10 cellular contexts compared by ENCODE assay signal in genomic region chr5:73312146-73312871, GRCh38.
A peak's percentile ranks its signal among the peaks of the same experiment; 100 is the strongest.
DNase-seq lines count a peak whose midpoint lies in the region; ATAC-seq, FAIRE-seq and TF ChIP-seq lines count a peak whose summit lies in the region.
"Had no signal": no experiment of that assay in that cellular context is flagged by ENCODE, and none has a peak within 500 bp of the region (broad histone marks: within the 10 kb centered on the region; RNA-seq: fewer than 3 reads in every experiment).

No MANE protein-coding gene starts in this region.

- no peak for ATAC-seq in HG03520 (IDR thresholded peaks at IDR 0.05; ENCODE audit: unreplicated experiment)

- no peak overlapping the region for H4K8ac ChIP-seq in mesendoderm (ENCODE audit: low read depth, low read length)

- H2AFZ ChIP-seq in astrocyte (ENCODE audit: low read depth, low read length) = no peak overlapping the region

- peak in 3 of 5 donors; percentile 8 to 66 (median 31) for DNase-seq in CD8-positive, alpha-beta memory T cell
- peak; percentile 51 for DNase-seq in Kasumi-1 (lab: John Stamatoyannopoulos, UW)
- DNase-seq in astrocyte (ENCODE audit: low read depth) = peak; percentile 100
- peak; percentile 90 for DNase-seq in mesendoderm
- no peak for DNase-seq in NCI-H1092 treated with DMSO at 0.1 percent for 48 hours (lab: John Stamatoyannopoulos, UW)
- no peak for DNase-seq in HuH-7.5 (ENCODE audit: low spot score)
- DNase-seq in DMS53 treated with DMSO at 0.1 percent for 48 hours (lab: John Stamatoyannopoulos, UW; ENCODE audit: unreplicated experiment) = no peak

- H3K4me1 ChIP-seq in CD8-positive, alpha-beta memory T cell (ENCODE audit: insufficient read depth, low read length) = no peaks in the 10 kb centered on the region
- H3K4me1 ChIP-seq in astrocyte (ENCODE audit: insufficient read depth, low read length) (peaks cover 34% of the 10 kb centered on the region), mesendoderm (ENCODE audit: control insufficient read depth, low read depth, low read length) (no peaks in the 10 kb centered on the region)

- no CpG with 5 or more reads among the region's 13 CpGs for WGBS in mesendoderm (ENCODE audit: extremely low coverage, insufficient coverage, low lambda C conversion rate)

- H3K4me1 Mint-ChIP-seq in CD8-positive, alpha-beta memory T cell = peaks cover 10 to 20% (median 17%) of the 10 kb centered on the region in 3 donors
- peaks cover 12% of the 10 kb centered on the region for H3K4me1 Mint-ChIP-seq in astrocyte (ENCODE audit: low read depth, unreplicated experiment)

- TF ChIP-seq CTCF in astrocyte (IDR thresholded peaks at IDR 0.05; ENCODE audit: insufficient read depth, low read depth, low read length) = peak; percentile 74

- H3K18ac ChIP-seq in mesendoderm (ENCODE audit: low read length) = no peak overlapping the region

- H3K9ac ChIP-seq in astrocyte (ENCODE audit: low read length) = peak overlapping the region; percentile 78
- no peak overlapping the region for H3K9ac ChIP-seq in mesendoderm (ENCODE audit: low read length)

- CTCF ChIA-PET in CD8-positive, alpha-beta memory T cell (lab: Charles Lee) = interaction anchor here (0.7 to 3.8 kb wide), 3 partner anchors 9 to 141 kb away, joined by 3 to 22 read pairs (median 4); no protein-coding TSS in a partner anchor

- H3K9me3 ChIP-seq in CD8-positive, alpha-beta memory T cell (ENCODE audit: low read length) = no peaks in the 10 kb centered on the region
- H3K9me3 ChIP-seq in astrocyte (ENCODE audit: insufficient read depth, low read depth, low read length) = no peaks in the 10 kb centered on the region
- H3K9me3 ChIP-seq: heart left ventricle had no signal

- H3K27me3 Mint-ChIP-seq in CD8-positive, alpha-beta memory T cell = peaks cover 66 to 90% of the 10 kb centered on the region in 2 donors
- H3K27me3 Mint-ChIP-seq in astrocyte (ENCODE audit: low read depth, unreplicated experiment) = peaks cover 17% of the 10 kb centered on the region

- H3K4me3 ChIP-seq in CD8-positive, alpha-beta memory T cell (ENCODE audit: low read length) = no peak overlapping the region
- no peak overlapping the region for H3K4me3 ChIP-seq in astrocyte (ENCODE audit: insufficient read depth, low read depth, low read length)
- no peak overlapping the region for H3K4me3 ChIP-seq in mesendoderm (ENCODE audit: low read length)
- H3K4me3 ChIP-seq: SK-N-MC had no signal

- no peak overlapping the region for H2BK120ac ChIP-seq in mesendoderm (ENCODE audit: low read depth, low read length)

- H3K79me1 ChIP-seq in mesendoderm (ENCODE audit: low read length) = no peaks in the 10 kb centered on the region

- no peaks in the 10 kb centered on the region for H3K36me3 ChIP-seq in CD8-positive, alpha-beta memory T cell (ENCODE audit: insufficient read depth, low read length)
- H3K36me3 ChIP-seq in astrocyte (ENCODE audit: insufficient read depth, low read length) (no peaks in the 10 kb centered on the region), mesendoderm (ENCODE audit: control insufficient read depth, insufficient read depth, low read length) (no peaks in the 10 kb centered on the region)
- H3K36me3 ChIP-seq: heart left ventricle had no signal

- no peak overlapping the region for H2BK15ac ChIP-seq in mesendoderm (replicated peaks; ENCODE audit: low read depth)

- no peaks in the 10 kb centered on the region for H3K36me3 Mint-ChIP-seq in CD8-positive, alpha-beta memory T cell
- peaks cover 4% of the 10 kb centered on the region for H3K36me3 Mint-ChIP-seq in astrocyte (ENCODE audit: low read depth, unreplicated experiment)

- no peak overlapping the region for H3K4ac ChIP-seq in mesendoderm (ENCODE audit: low read depth, low read length)

- peak overlapping the region in 1 of 7 donors; percentile 46 for H3K4me3 Mint-ChIP-seq in CD8-positive, alpha-beta memory T cell
- peak overlapping the region; percentile 27 for H3K4me3 Mint-ChIP-seq in astrocyte (ENCODE audit: unreplicated experiment)

- no peak overlapping the region for H4K5ac ChIP-seq in mesendoderm (ENCODE audit: low read length)

- no peak overlapping the region for H2BK5ac ChIP-seq in mesendoderm (ENCODE audit: low read length)

- no peaks in the 10 kb centered on the region for H3K79me2 ChIP-seq in astrocyte (ENCODE audit: insufficient read depth, low read length)
- H3K79me2 ChIP-seq in mesendoderm (ENCODE audit: control insufficient read depth, insufficient read depth, low read length) = no peaks in the 10 kb centered on the region

- H3K56ac ChIP-seq in mesendoderm (ENCODE audit: low read length) = no peak overlapping the region

- H3K4me2 ChIP-seq in astrocyte (ENCODE audit: low read length) (peak overlapping the region; percentile 71), mesendoderm (ENCODE audit: low read length) (peak overlapping the region; percentile 13)

- no peak overlapping the region for H2AK5ac ChIP-seq in mesendoderm (ENCODE audit: low read length)

- H3K27ac ChIP-seq in CD8-positive, alpha-beta memory T cell (ENCODE audit: low read depth, low read length) = no peak overlapping the region
- H3K27ac ChIP-seq in astrocyte (ENCODE audit: low read depth, low read length) (peak overlapping the region; percentile 94), mesendoderm (ENCODE audit: low read depth, low read length) (no peak overlapping the region)
- H3K27ac ChIP-seq: heart left ventricle, SK-N-MC had no signal

- FAIRE-seq in astrocyte (lab: Jason Lieb, UNC) = peak; percentile 80

- H4K20me1 ChIP-seq in astrocyte (ENCODE audit: insufficient read depth, low read length) = no peaks in the 10 kb centered on the region

- no peak overlapping the region for H3K23ac ChIP-seq in mesendoderm (ENCODE audit: low read length)

- H3K9me3 Mint-ChIP-seq in CD8-positive, alpha-beta memory T cell = no peaks in the 10 kb centered on the region
- no peaks in the 10 kb centered on the region for H3K9me3 Mint-ChIP-seq in astrocyte (ENCODE audit: unreplicated experiment)

- no peak overlapping the region for H3K27ac Mint-ChIP-seq in CD8-positive, alpha-beta memory T cell
- peak overlapping the region; percentile 98 for H3K27ac Mint-ChIP-seq in astrocyte (ENCODE audit: unreplicated experiment)

- POLR2A ChIA-PET in CD8-positive, alpha-beta memory T cell (lab: Charles Lee) = no interaction called here

- peaks cover 35% of the 10 kb centered on the region for H3K27me3 ChIP-seq in CD8-positive, alpha-beta memory T cell (ENCODE audit: insufficient read depth, low read length, poor library complexity, severe bottlenecking)
- no peaks in the 10 kb centered on the region for H3K27me3 ChIP-seq in astrocyte (ENCODE audit: insufficient read depth, low read length)
- H3K27me3 ChIP-seq in mesendoderm (ENCODE audit: insufficient read depth, low read length, poor library complexity) = peaks cover 2% of the 10 kb centered on the region

Comparison
In these comparisons a context has a peak if more than half of its experiments do, and no peak if none do; other contexts are left out.
1. DNase-seq: peak in CD8-positive, alpha-beta memory T cell (3 of 5), Kasumi-1 (2 of 2), astrocyte (single experiment) and mesendoderm (single experiment); none in NCI-H1092 treated with DMSO at 0.1 percent for 48 hours (single experiment), HuH-7.5 (single experiment) and DMS53 treated with DMSO at 0.1 percent for 48 hours (single experiment).